8 cellular contexts compared by ENCODE assay signal in the genomic region with DNA sequence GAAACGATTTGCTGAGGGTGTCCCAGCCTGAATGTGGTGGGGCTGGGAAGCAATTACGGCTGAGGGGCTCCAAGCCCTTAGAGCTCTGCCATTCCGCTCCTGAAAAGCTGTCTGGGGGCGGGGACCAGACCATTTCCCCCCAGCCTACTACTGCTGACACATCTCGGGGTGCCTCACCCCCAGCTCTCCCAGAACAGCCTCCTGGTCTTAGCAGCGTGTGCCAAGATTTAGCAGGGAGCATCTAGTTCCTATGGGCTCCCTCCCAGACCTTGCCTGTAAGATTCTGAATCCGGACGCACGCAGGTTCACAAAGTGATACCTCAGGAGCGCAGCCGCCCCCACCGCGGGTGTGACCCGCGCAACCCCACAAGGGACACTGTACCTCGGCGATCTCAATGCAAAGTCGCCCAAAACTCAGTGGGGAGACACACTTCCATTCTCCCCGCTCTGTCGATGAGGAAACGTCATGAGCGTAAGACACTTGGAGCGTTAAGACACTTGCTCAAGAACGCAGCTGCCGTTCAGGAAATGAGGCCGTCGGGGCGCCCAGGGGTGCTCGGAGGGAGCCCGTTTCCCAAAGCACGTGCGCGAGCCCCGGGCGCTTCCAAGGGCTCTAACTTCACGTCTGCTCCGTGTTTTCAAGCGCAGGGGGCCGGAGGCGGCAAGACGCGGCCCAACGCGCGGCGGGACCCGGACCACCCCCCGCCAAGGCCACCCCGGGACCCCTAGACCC. TPM values are rescaled to one million over a fixed set of nuclear protein-coding genes. Genes with fewer than 3 reads are reported as not detected.
DNase-seq lines count a peak whose midpoint lies in the region; ATAC-seq and TF ChIP-seq lines count a peak whose summit lies in the region.

No MANE protein-coding gene starts in this region.

- peak overlapping the region; percentile 42 for H3K27ac ChIP-seq in HUES48 (ENCODE audit: low read depth, low read length)
- H3K27ac ChIP-seq in WERI-Rb-1, result peak overlapping the region; percentile 92
- H3K27ac ChIP-seq in liver (ENCODE audit: low read depth in 1 of 2, low read length in 2 of 2), result peak overlapping the region in 1 of 2 donors; percentile 80

- H3K9me3 ChIP-seq in HUES48 (ENCODE audit: control insufficient read depth, insufficient read depth, low read length), result peaks cover 5% of the 10 kb centered on the region
- H3K9me3 ChIP-seq in WERI-Rb-1 (ENCODE audit: severe bottlenecking), result peaks cover 7% of the 10 kb centered on the region
- no peaks in the 10 kb centered on the region for H3K9me3 ChIP-seq in liver (ENCODE audit: control insufficient read depth in 4 of 4, low read length in 3 of 4)

- H3K27me3 ChIP-seq in HUES48 (ENCODE audit: control insufficient read depth, insufficient read depth, low read length) (no peaks in the 10 kb centered on the region), WERI-Rb-1 (ENCODE audit: insufficient read depth, low read depth, severe bottlenecking) (no peaks in the 10 kb centered on the region), liver (ENCODE audit: control insufficient read depth in 4 of 4, insufficient read depth in 4 of 4, low read length in 3 of 4) (no peaks in the 10 kb centered on the region)

- 5% methylated on average over 49 of the region's 49 CpGs for WGBS in liver

- peak; percentile 34 for ATAC-seq in GM21423 (IDR thresholded peaks at IDR 0.05; ENCODE audit: unreplicated experiment)

- H3K36me3 ChIP-seq in HUES48 (ENCODE audit: control insufficient read depth, insufficient read depth, low read length) (peaks cover 28% of the 10 kb centered on the region), WERI-Rb-1 (peaks cover 40% of the 10 kb centered on the region), liver (ENCODE audit: control insufficient read depth in 4 of 4, insufficient read depth in 3 of 4, low read depth in 1 of 4, low read length in 3 of 4) (peaks cover 0 to 19% (median 5%) of the 10 kb centered on the region in 4 donors)

- DNase-seq in Caki2 (ENCODE audit: low read depth) (peak; percentile 7), WERI-Rb-1 (peak; percentile 30), cerebellum (ENCODE audit: low spot score) (peak; percentile 24), NCI-H524 treated with DMSO at 0.1 percent for 48 hours (lab: John Stamatoyannopoulos, UW) (no peak)
- DNase-seq in stimulated activated CD4-positive, alpha-beta T cell treated with anti-CD3 and anti-CD28 coated beads, TNF-alpha, amount 100 ng/mL, for 48 hours (ENCODE audit: low read depth in 3 of 3), result peak in 2 of 3 donors; percentile 33 to 44

- peak overlapping the region; percentile 91 for H3K4me3 ChIP-seq in HUES48 (ENCODE audit: low read depth, low read length)
- H3K4me3 ChIP-seq in WERI-Rb-1 (ENCODE audit: low read depth, low read length), result peak overlapping the region; percentile 53
- peak overlapping the region; percentile 71 to 80 (median 75) for H3K4me3 ChIP-seq in liver (ENCODE audit: low read depth in 1 of 3, low read length in 3 of 3)

- H3K9ac ChIP-seq in HUES48 (ENCODE audit: low read depth, low read length), result peak overlapping the region; percentile 80
- peak overlapping the region in 1 of 2 donors; percentile 34 for H3K9ac ChIP-seq in liver (ENCODE audit: low read depth in 1 of 2, low read length in 2 of 2)

- in situ Hi-C loops in Caki2 (cut with HindIII; ENCODE audit: low pct_unique_long_range_greater_than_20kb, low sequenced_read_pairs), result no loop called here

- H3K4me1 ChIP-seq in HUES48 (ENCODE audit: control insufficient read depth, insufficient read depth, low read length), result peaks cover 5% of the 10 kb centered on the region; the same call in 1 of the 2 replicates
- H3K4me1 ChIP-seq in liver (ENCODE audit: control insufficient read depth in 4 of 4, insufficient read depth in 4 of 4, low read length in 3 of 4), result peaks cover 6 to 17% (median 11%) of the 10 kb centered on the region in 4 donors

- no peak for TF ChIP-seq RAD21 in liver (IDR thresholded peaks at IDR 0.05)

- no peak for TF ChIP-seq CTCF in WERI-Rb-1 (IDR thresholded peaks at IDR 0.05; ENCODE audit: low read depth, low read length)
- no peak for TF ChIP-seq CTCF in liver (IDR thresholded peaks at IDR 0.05; ENCODE audit: low read depth, low read length, missing input control)

TF ChIP-seq in liver, 16 proteins besides CTCF, POLR2A, EP300 and RAD21:
- TF ChIP-seq RXRA (IDR thresholded peaks at IDR 0.05) (no peak), YY1 (IDR thresholded peaks at IDR 0.05) (no peak), SP1 (IDR thresholded peaks at IDR 0.05) (no peak), FOXA2 (IDR thresholded peaks at IDR 0.05) (no peak), EGR1 (IDR thresholded peaks at IDR 0.05; ENCODE audit: low read depth in 2 of 2) (no peak), HNF4G (IDR thresholded peaks at IDR 0.05) (no peak), HNF4A (conservative IDR thresholded peaks at IDR 0.05) (no peak)
TF ChIP-seq in liver: peak in this region for 0.

RNA-seq across cellular contexts. Expression of a gene that starts 0.6 kb away (rescaled TPM):
- 16.2 and 25.6 TPM in 2 replicates for total RNA-seq in Caki2 (2014; rRNA removed; shearing (Covaris generic); ENCODE audit: low replicate concordance)
- total RNA-seq in cerebellum (10.5 TPM), liver (1 to 10 TPM; 6.5 to 7.0 TPM)
- 1 to 10 TPM; 2.8 to 5.3 TPM for polyA plus RNA-seq in liver

RNA-seq across cellular contexts. Expression of a gene that starts 19.0 kb away (rescaled TPM):
- total RNA-seq in Caki2 (2014; rRNA removed; shearing (Covaris generic); ENCODE audit: low replicate concordance), result 25.7 and 34.3 TPM in 2 replicates
- 16.2 TPM for total RNA-seq in cerebellum
- total RNA-seq in liver, result 1 to 10 TPM; 1.3 to 1.7 TPM
- polyA plus RNA-seq in liver, result 1 to 10 TPM in 1 of 2 donors, under 1 TPM in 1; 0.57 to 2.3 TPM

RNA-seq across cellular contexts. Expression of a gene that starts 30.6 kb away (rescaled TPM):
- 36.8 and 65.9 TPM in 2 replicates for total RNA-seq in Caki2 (2014; rRNA removed; shearing (Covaris generic); ENCODE audit: low replicate concordance)
- total RNA-seq in cerebellum (38.2 TPM), liver (10 to 100 TPM; 32.1 to 45.9 TPM)
- polyA plus RNA-seq in liver, result 10 to 100 TPM; 26.1 to 50.5 TPM

RNA-seq across cellular contexts. Expression of a gene that starts 30.7 kb away (rescaled TPM):
- total RNA-seq in Caki2 (2014; rRNA removed; shearing (Covaris generic); ENCODE audit: low replicate concordance), result 36.2 and 40.6 TPM in 2 replicates
- total RNA-seq in cerebellum (14.2 TPM), liver (10 to 100 TPM in 1 of 2 donors, 1 to 10 TPM in 1; 8.5 to 16.9 TPM)
- polyA plus RNA-seq in liver, result 10 to 100 TPM; 13.9 to 17.5 TPM

RNA-seq across cellular contexts. Expression of a gene that starts 36.8 kb away (rescaled TPM):
- total RNA-seq in Caki2 (2014; rRNA removed; shearing (Covaris generic); ENCODE audit: low replicate concordance), result 2.5 and 8.4 TPM in 2 replicates
- 29.3 TPM for total RNA-seq in cerebellum
- 10 to 100 TPM; 10.6 to 18.2 TPM for total RNA-seq in liver
- 1 to 10 TPM; 5.1 to 5.4 TPM for polyA plus RNA-seq in liver
